Comparison of ENCODE assay signal across 10 cellular contexts in the genomic region with DNA sequence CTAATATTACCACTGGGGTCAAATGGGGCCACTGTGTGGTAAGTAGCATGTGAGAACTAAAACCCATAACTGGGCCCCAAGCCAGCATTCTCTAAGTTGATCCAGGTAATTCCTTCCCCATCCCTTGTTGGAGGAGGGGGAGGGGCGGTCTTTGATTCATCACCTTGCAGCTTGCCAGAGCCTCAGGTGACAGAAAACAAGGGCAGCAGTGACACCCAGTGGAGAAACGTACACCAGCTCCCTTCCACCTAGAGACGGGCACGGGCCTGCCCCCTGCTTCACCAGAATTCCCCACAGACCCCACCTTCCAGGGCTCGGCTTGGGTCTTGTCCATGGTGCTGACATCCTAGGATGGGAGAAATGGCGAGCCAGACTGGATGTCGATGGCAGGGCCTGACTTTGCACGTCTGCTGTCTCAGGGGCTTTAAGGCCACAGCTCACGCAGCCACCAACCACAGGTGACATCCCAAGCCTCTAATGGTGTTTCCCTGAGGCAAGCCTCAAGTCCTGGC.
DNase-seq lines count a peak whose midpoint lies in the region; TF ChIP-seq lines count a peak whose summit lies in the region.
"Had no signal": no experiment of that assay in that cellular context is flagged by ENCODE, and none has a peak within 500 bp of the region (broad histone marks: within the 10 kb centered on the region; RNA-seq: fewer than 3 reads in every experiment).

No MANE protein-coding gene starts in this region.

- H3F3A ChIP-seq in GM23248 (ENCODE audit: insufficient read depth) (no peaks in the 10 kb centered on the region), SK-N-SH (replicated peaks; ENCODE audit: insufficient read depth) (no peaks in the 10 kb centered on the region)

- no peaks in the 10 kb centered on the region for H3K4me1 ChIP-seq in GM23248 (ENCODE audit: insufficient read depth)
- H3K4me1 ChIP-seq in SK-N-SH (ENCODE audit: control insufficient read depth in 1 of 2, insufficient read depth in 2 of 2, low read depth in 1 of 2, low read length in 1 of 2): peaks cover 0 to 15% of the 10 kb centered on the region in 2 experiments; a peak in 1 of 4 replicates
- H3K4me1 ChIP-seq in vagina: no peaks in the 10 kb centered on the region

- in situ Hi-C loops in GM23248 (cut with MboI): no loop called here

- WGBS in GM23248 (ENCODE audit: low coverage in 1 of 2, low lambda C conversion rate in 2 of 2, missing lambda C conversion rate in 2 of 2), 2 experiments: 12 to 15% methylated on average over 9 of the region's 9 CpGs
- WGBS in SK-N-SH (ENCODE audit: low lambda C conversion rate): 37% methylated on average over 7 of the region's 9 CpGs

- DNase-seq in DMS 273 treated with DMSO at 0.1 percent for 48 hours (lab: John Stamatoyannopoulos, UW) (peak; percentile 54), GM23248 (peak; percentile 46), NCI-H1105 (lab: John Stamatoyannopoulos, UW) (peak; percentile 92), SK-N-SH (peak; percentile 86), dermis blood vessel endothelial cell (peak; percentile 82), mesothelial cell of epicardium (ENCODE audit: low spot score in 2 of 2, unreplicated experiment in 2 of 2) (peak; percentile 73 to 86), vagina (ENCODE audit: extremely low spot score in 2 of 2) (no peak), OCI-M2 (lab: John Stamatoyannopoulos, UW; ENCODE audit: unreplicated experiment) (no peak)

- CTCF ChIA-PET in SK-N-SH (lab: Yijun Ruan, JAX): interaction anchor here (0.6 to 19.6 kb wide), 70 partner anchors 8 to 1359 kb away, joined by 3 to 737 read pairs (median 5); a partner anchor contains a TSS

- H3K27ac ChIP-seq in GM23248 (no peak overlapping the region), SK-N-SH (ENCODE audit: low read depth in 2 of 2, low read length in 1 of 2) (no peak overlapping the region), vagina (no peak overlapping the region)

- H3K9ac ChIP-seq in GM23248 (no peak overlapping the region), SK-N-SH (no peak overlapping the region)

- H3K36me3 Mint-ChIP-seq in mesothelial cell of epicardium: no peaks in the 10 kb centered on the region

- no peak for TF ChIP-seq POLR2A in vagina (IDR thresholded peaks at IDR 0.05)

- TF ChIP-seq CTCF in SK-N-SH (IDR thresholded peaks at IDR 0.05) (peak; percentile 60), mesothelial cell of epicardium (IDR thresholded peaks at IDR 0.05; ENCODE audit: unreplicated experiment) (peak; percentile 21), vagina (IDR thresholded peaks at IDR 0.05) (peak in 2 of 3 experiments; percentile 21 to 26)

- POLR2A ChIA-PET in SK-N-SH (lab: Yijun Ruan, JAX): interaction anchor here (0.6 to 1.7 kb wide), 4 partner anchors 15 to 139 kb away, joined by 3 to 8 read pairs (median 3); no protein-coding TSS in a partner anchor

- no peak overlapping the region for H3K4me2 ChIP-seq in GM23248 (ENCODE audit: unreplicated experiment)
- H3K4me2 ChIP-seq in SK-N-SH: no peak overlapping the region

- H3K4me1 Mint-ChIP-seq in mesothelial cell of epicardium: peaks cover 4% of the 10 kb centered on the region

- no peak overlapping the region for H3K27ac Mint-ChIP-seq in mesothelial cell of epicardium
- H3K27ac Mint-ChIP-seq: IgD-negative memory B cell had no signal

- peaks cover 5% of the 10 kb centered on the region for H3K9me3 Mint-ChIP-seq in mesothelial cell of epicardium

- H3K4me3 Mint-ChIP-seq in mesothelial cell of epicardium: no peak overlapping the region
- H3K4me3 Mint-ChIP-seq: IgD-negative memory B cell; naive thymus-derived CD4-positive, alpha-beta T cell had no signal

- H3K36me3 ChIP-seq in GM23248 (ENCODE audit: low read depth): no peaks in the 10 kb centered on the region
- no peaks in the 10 kb centered on the region for H3K36me3 ChIP-seq in SK-N-SH (replicated peaks in 1 of 2; ENCODE audit: control insufficient read depth in 1 of 2, insufficient read depth in 2 of 2, low read length in 1 of 2)
- no peaks in the 10 kb centered on the region for H3K36me3 ChIP-seq in vagina

- H3K9me2 ChIP-seq in GM23248 (ENCODE audit: insufficient read depth) (no peaks in the 10 kb centered on the region), SK-N-SH (no peaks in the 10 kb centered on the region)

- no peaks in the 10 kb centered on the region for H3K9me3 ChIP-seq in GM23248 (ENCODE audit: low read depth)
- H3K9me3 ChIP-seq in SK-N-SH: no peaks in the 10 kb centered on the region
- no peaks in the 10 kb centered on the region for H3K9me3 ChIP-seq in vagina

- H4K20me1 ChIP-seq in GM23248 (ENCODE audit: insufficient read depth) (no peaks in the 10 kb centered on the region), SK-N-SH (ENCODE audit: insufficient read depth) (no peaks in the 10 kb centered on the region)

- TF ChIP-seq RAD21 in SK-N-SH (IDR thresholded peaks at IDR 0.05; ENCODE audit: low read length): peak; percentile 99

- H2AFZ ChIP-seq in GM23248: no peak overlapping the region
- H2AFZ ChIP-seq in SK-N-SH (ENCODE audit: low read depth): no peak overlapping the region

- no peak overlapping the region for H3K4me3 ChIP-seq in GM23248
- no peak overlapping the region for H3K4me3 ChIP-seq in SK-N-SH (ENCODE audit: low read depth in 2 of 2, low read length in 1 of 2)
- H3K4me3 ChIP-seq in vagina: no peak overlapping the region

- intact Hi-C loops in vagina (cut with DNase I): no loop called here

- H3K79me2 ChIP-seq in GM23248 (ENCODE audit: insufficient read depth) (no peaks in the 10 kb centered on the region), SK-N-SH (ENCODE audit: insufficient read depth) (no peaks in the 10 kb centered on the region)

- no peaks in the 10 kb centered on the region for H3K27me3 ChIP-seq in GM23248 (replicated peaks; ENCODE audit: insufficient read depth)
- H3K27me3 ChIP-seq in SK-N-SH (ENCODE audit: insufficient read depth): no peaks in the 10 kb centered on the region
- no peaks in the 10 kb centered on the region for H3K27me3 ChIP-seq in vagina

- H3K27me3 Mint-ChIP-seq in mesothelial cell of epicardium (ENCODE audit: low read depth): peaks cover 19% of the 10 kb centered on the region
- H3K27me3 Mint-ChIP-seq: naive thymus-derived CD4-positive, alpha-beta T cell had no signal

- TF ChIP-seq EP300 in SK-N-SH (IDR thresholded peaks at IDR 0.05; ENCODE audit: borderline replicate concordance in 1 of 2, low read depth in 1 of 2, low read length in 1 of 2): no peak

TF ChIP-seq in SK-N-SH, 30 proteins besides CTCF, POLR2A, EP300 and RAD21:
- TF ChIP-seq, protein P1, sequence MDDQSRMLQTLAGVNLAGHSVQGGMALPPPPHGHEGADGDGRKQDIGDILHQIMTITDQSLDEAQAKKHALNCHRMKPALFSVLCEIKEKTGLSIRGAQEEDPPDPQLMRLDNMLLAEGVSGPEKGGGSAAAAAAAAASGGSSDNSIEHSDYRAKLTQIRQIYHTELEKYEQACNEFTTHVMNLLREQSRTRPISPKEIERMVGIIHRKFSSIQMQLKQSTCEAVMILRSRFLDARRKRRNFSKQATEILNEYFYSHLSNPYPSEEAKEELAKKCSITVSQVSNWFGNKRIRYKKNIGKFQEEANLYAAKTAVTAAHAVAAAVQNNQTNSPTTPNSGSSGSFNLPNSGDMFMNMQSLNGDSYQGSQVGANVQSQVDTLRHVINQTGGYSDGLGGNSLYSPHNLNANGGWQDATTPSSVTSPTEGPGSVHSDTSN (IDR thresholded peaks at IDR 0.05): no peak
- TF ChIP-seq FOXJ3 (CRISPR knock-in tag; IDR thresholded peaks at IDR 0.05): 0 out of 2 replicates have a peak, but pooled peaks have one; percentile 33
- no peak for TF ChIP-seq NFIC (IDR thresholded peaks at IDR 0.05; ENCODE audit: borderline replicate concordance)
- TF ChIP-seq TAF1 (IDR thresholded peaks at IDR 0.05; ENCODE audit: borderline replicate concordance, low read depth, low read length): no peak
- TF ChIP-seq SMC3 (IDR thresholded peaks at IDR 0.05; ENCODE audit: low read depth, low read length): peak; percentile 98
- TF ChIP-seq, protein P2, sequence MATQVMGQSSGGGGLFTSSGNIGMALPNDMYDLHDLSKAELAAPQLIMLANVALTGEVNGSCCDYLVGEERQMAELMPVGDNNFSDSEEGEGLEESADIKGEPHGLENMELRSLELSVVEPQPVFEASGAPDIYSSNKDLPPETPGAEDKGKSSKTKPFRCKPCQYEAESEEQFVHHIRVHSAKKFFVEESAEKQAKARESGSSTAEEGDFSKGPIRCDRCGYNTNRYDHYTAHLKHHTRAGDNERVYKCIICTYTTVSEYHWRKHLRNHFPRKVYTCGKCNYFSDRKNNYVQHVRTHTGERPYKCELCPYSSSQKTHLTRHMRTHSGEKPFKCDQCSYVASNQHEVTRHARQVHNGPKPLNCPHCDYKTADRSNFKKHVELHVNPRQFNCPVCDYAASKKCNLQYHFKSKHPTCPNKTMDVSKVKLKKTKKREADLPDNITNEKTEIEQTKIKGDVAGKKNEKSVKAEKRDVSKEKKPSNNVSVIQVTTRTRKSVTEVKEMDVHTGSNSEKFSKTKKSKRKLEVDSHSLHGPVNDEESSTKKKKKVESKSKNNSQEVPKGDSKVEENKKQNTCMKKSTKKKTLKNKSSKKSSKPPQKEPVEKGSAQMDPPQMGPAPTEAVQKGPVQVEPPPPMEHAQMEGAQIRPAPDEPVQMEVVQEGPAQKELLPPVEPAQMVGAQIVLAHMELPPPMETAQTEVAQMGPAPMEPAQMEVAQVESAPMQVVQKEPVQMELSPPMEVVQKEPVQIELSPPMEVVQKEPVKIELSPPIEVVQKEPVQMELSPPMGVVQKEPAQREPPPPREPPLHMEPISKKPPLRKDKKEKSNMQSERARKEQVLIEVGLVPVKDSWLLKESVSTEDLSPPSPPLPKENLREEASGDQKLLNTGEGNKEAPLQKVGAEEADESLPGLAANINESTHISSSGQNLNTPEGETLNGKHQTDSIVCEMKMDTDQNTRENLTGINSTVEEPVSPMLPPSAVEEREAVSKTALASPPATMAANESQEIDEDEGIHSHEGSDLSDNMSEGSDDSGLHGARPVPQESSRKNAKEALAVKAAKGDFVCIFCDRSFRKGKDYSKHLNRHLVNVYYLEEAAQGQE (IDR thresholded peaks at IDR 0.05; ENCODE audit: low read depth, low read length): peak; percentile 99
- peak; percentile 89 for TF ChIP-seq CHD2 (IDR thresholded peaks at IDR 0.05; ENCODE audit: low read length, partially characterized antibody)
- TF ChIP-seq MXI1 (IDR thresholded peaks at IDR 0.05; ENCODE audit: low read depth, low read length): no peak
- TF ChIP-seq RCOR1 (IDR thresholded peaks at IDR 0.05; ENCODE audit: low read length): peak; percentile 35; the same call in 1 of the 2 replicates

Comparison
In these comparisons a context has a peak if more than half of its experiments do, and no peak if none do; other contexts are left out.
1. DNase-seq: peak in DMS 273 treated with DMSO at 0.1 percent for 48 hours (single experiment), GM23248 (single experiment), NCI-H1105 (single experiment), SK-N-SH (single experiment), dermis blood vessel endothelial cell (single experiment) and mesothelial cell of epicardium (2 of 2); none in vagina (0 of 2) and OCI-M2 (single experiment).
2. Peak in every context shown above with its lines, with median percentiles within 50 percentile points of each other: CTCF ChIP-seq.